In the genomic region with DNA sequence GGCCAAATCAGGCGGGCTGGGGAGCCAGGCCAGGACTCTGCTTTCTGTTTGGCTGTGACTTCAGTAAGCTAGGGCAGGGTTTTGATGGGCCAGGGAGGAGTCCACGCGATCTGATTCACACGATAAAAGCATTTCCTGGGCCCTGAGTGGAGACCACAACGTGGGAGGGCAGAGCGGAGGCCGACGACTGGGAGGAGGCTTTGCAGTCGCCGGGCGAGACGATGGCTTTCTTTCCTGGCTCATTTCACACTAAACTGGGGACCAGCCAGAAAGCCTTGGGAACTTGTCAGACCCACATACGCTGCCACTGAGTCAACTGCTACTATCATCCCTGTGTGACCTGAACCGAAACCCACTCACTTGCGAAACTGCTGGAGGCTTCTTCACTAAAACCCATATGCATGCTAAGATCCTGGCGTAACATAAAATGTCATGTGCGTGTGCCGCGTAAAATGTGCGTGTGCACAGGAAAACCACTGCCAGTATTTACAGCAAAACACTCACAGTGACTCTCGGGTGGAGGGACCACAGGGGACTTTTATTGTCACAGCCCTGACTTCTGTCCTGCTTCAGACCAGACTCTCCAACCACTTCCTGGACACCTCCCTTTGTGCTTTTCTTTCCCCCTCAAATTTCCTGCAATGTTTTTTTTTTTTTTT, we compare ENCODE assay signal across 9 cellular contexts. TPM values are rescaled to one million over a fixed set of nuclear protein-coding genes. Genes with fewer than 3 reads are reported as not detected.
DNase-seq lines count a peak whose midpoint lies in the region.
"Had no signal": no experiment of that assay in that cellular context is flagged by ENCODE, and none has a peak within 500 bp of the region (broad histone marks: within the 10 kb centered on the region; RNA-seq: fewer than 3 reads in every experiment).

No MANE protein-coding gene starts in this region.

- DNase-seq in NOMO-1 (lab: John Stamatoyannopoulos, UW; ENCODE audit: unreplicated experiment in 2 of 2) (peak; percentile 18 to 37), NOMO-1 treated with dmso at 0.1 percent for 144 hours (lab: John Stamatoyannopoulos, UW; ENCODE audit: unreplicated experiment) (no peak), SJSA1 (ENCODE audit: low read depth in 1 of 2, low spot score in 2 of 2) (peak; percentile 87 to 88), kidney tubule cell (ENCODE audit: low spot score) (peak; percentile 77), LoVo (ENCODE audit: low spot score) (no peak), NCI-H526 treated with DMSO at 0.1 percent for 48 hours (lab: John Stamatoyannopoulos, UW) (no peak)
- peak; percentile 47 to 78 (median 70) for DNase-seq in stimulated activated CD4-positive, alpha-beta T cell treated with anti-CD3 and anti-CD28 coated beads, TNF-alpha, amount 100 ng/mL, for 24 hours (ENCODE audit: low read depth in 3 of 3)

- peak overlapping the region; percentile 12 for H3K4me3 ChIP-seq in SJSA1

- peaks cover 46% of the 10 kb centered on the region for H3K4me1 Mint-ChIP-seq in activated naive CD4-positive, alpha-beta T cell treated with anti-CD3 and anti-CD28 coated beads, Interleukin-2, amount 50 U/mL, for 24 hours

- peaks cover 23% of the 10 kb centered on the region for H3K4me1 ChIP-seq in SJSA1 (replicated peaks)

- peak overlapping the region; percentile 82 for H3K4me3 Mint-ChIP-seq in activated naive CD4-positive, alpha-beta T cell treated with anti-CD3 and anti-CD28 coated beads, Interleukin-2, amount 50 U/mL, for 24 hours

- H3K36me3 Mint-ChIP-seq in activated naive CD4-positive, alpha-beta T cell treated with anti-CD3 and anti-CD28 coated beads, Interleukin-2, amount 50 U/mL, for 24 hours = no peaks in the 10 kb centered on the region

- H3K27me3 Mint-ChIP-seq in activated naive CD4-positive, alpha-beta T cell treated with anti-CD3 and anti-CD28 coated beads, Interleukin-2, amount 50 U/mL, for 24 hours = no peaks in the 10 kb centered on the region

- peak overlapping the region; percentile 82 for H3K27ac Mint-ChIP-seq in activated naive CD4-positive, alpha-beta T cell treated with anti-CD3 and anti-CD28 coated beads, Interleukin-2, amount 50 U/mL, for 24 hours

- no peaks in the 10 kb centered on the region for H3K27me3 ChIP-seq in SJSA1 (replicated peaks)

- no peaks in the 10 kb centered on the region for H3K9me3 Mint-ChIP-seq in activated naive CD4-positive, alpha-beta T cell treated with anti-CD3 and anti-CD28 coated beads, Interleukin-2, amount 50 U/mL, for 24 hours

- H3K9me3 ChIP-seq in SJSA1 (replicated peaks) = no peaks in the 10 kb centered on the region

- no peaks in the 10 kb centered on the region for H3K36me3 ChIP-seq in SJSA1

- H3K27ac ChIP-seq in SJSA1 = peak overlapping the region; percentile 80
- H3K27ac ChIP-seq: 22Rv1 had no signal

RNA-seq across cellular contexts. Expression of a gene that starts 14.2 kb away (rescaled TPM):
- 5.8 and 9.2 TPM in 2 replicates for total RNA-seq in SJSA1 (2014; rRNA removed; shearing (Covaris generic))

RNA-seq across cellular contexts. Expression of a gene that starts 22.1 kb away (rescaled TPM):
- total RNA-seq in SJSA1 (2014; rRNA removed; shearing (Covaris generic)) = 4.4 and 5.2 TPM in 2 replicates

RNA-seq across cellular contexts. Expression of a gene that starts 24.4 kb away (rescaled TPM):
- total RNA-seq in SJSA1 (2014; rRNA removed; shearing (Covaris generic)) = 0.13 TPM in 1 of 2 replicates, not detected in the other

RNA-seq across cellular contexts. Expression of a gene that starts 48.0 kb away (rescaled TPM):
- not detected in 2 replicates for total RNA-seq in SJSA1 (2014; rRNA removed; shearing (Covaris generic))

Comparison
In these comparisons a context has a peak if more than half of its experiments do, and no peak if none do; other contexts are left out.
1. DNase-seq: peak in NOMO-1 (2 of 2), SJSA1 (2 of 2), kidney tubule cell (single experiment) and stimulated activated CD4-positive, alpha-beta T cell treated with anti-CD3 and anti-CD28 coated beads, TNF-alpha, amount 100 ng/mL, for 24 hours (3 of 3); none in NOMO-1 treated with dmso at 0.1 percent for 144 hours (single experiment), LoVo (single experiment) and NCI-H526 treated with DMSO at 0.1 percent for 48 hours (single experiment).